11 cellular contexts compared by ENCODE assay signal in genomic region chr12:52244615-52244994, GRCh38. TPM values are rescaled to one million over a fixed set of nuclear protein-coding genes. Genes with fewer than 3 reads are reported as not detected.
DNase-seq lines count a peak whose midpoint lies in the region; ATAC-seq and TF ChIP-seq lines count a peak whose summit lies in the region.
"Had no signal": no experiment of that assay in that cellular context is flagged by ENCODE, and none has a peak within 500 bp of the region (broad histone marks: within the 10 kb centered on the region; RNA-seq: fewer than 3 reads in every experiment).

No MANE protein-coding gene starts in this region.

- intact Hi-C loops in cardiac septum (cut with DNase I) (no loop called here), heart right ventricle (cut with DNase I) (no loop called here), vagina (cut with DNase I) (no loop called here), aorta (cut with DNase I) (loop anchor here in 1 of 2 donors (2.0 kb wide), 1 partner anchor 36 kb away; no protein-coding TSS in a partner anchor)
- intact Hi-C loops in activated CD4-positive, alpha-beta memory T cell treated with anti-CD3 and anti-CD28 coated beads for 36 hours (cut with micrococcal nuclease) = loop anchor here (1.0 kb wide), 1 partner anchor 22 kb away; no protein-coding TSS in a partner anchor

- no peak for TF ChIP-seq POLR2A in vagina (IDR thresholded peaks at IDR 0.05)

- peaks cover 0 to 12% (median 6%) of the 10 kb centered on the region in 7 donors for H3K27me3 ChIP-seq in heart right ventricle
- H3K27me3 ChIP-seq in vagina = no peaks in the 10 kb centered on the region
- no peaks in the 10 kb centered on the region for H3K27me3 ChIP-seq in aorta (ENCODE audit: control insufficient read depth in 1 of 2, insufficient read depth in 2 of 2, low read length in 1 of 2)

- H3K4me3 ChIP-seq in heart right ventricle (no peak overlapping the region), vagina (no peak overlapping the region), aorta (ENCODE audit: low read length in 2 of 2) (no peak overlapping the region)

- no peaks in the 10 kb centered on the region for H3K36me3 ChIP-seq in heart right ventricle
- no peaks in the 10 kb centered on the region for H3K36me3 ChIP-seq in vagina
- no peaks in the 10 kb centered on the region for H3K36me3 ChIP-seq in aorta (ENCODE audit: control insufficient read depth in 1 of 2, insufficient read depth in 2 of 2, low read length in 1 of 2)

- H3K4me1 ChIP-seq in heart right ventricle (peaks cover 0 to 31% (median 21%) of the 10 kb centered on the region in 9 donors), vagina (peaks cover 33% of the 10 kb centered on the region), aorta (ENCODE audit: control insufficient read depth in 1 of 2, insufficient read depth in 2 of 2, low read length in 2 of 2) (no peaks in the 10 kb centered on the region)

- H3K27ac Mint-ChIP-seq in activated CD4-positive, alpha-beta memory T cell treated with anti-CD3 and anti-CD28 coated beads for 36 hours = peak overlapping the region; percentile 79

- peak overlapping the region in 2 of 10 donors; percentile 17 to 64 for H3K27ac ChIP-seq in heart right ventricle
- peak overlapping the region; percentile 72 for H3K27ac ChIP-seq in vagina
- H3K27ac ChIP-seq in aorta (ENCODE audit: low read depth in 1 of 2, low read length in 2 of 2) = peak overlapping the region in 1 of 2 donors; percentile 87

- POLR2A ChIA-PET in activated CD4-positive, alpha-beta memory T cell treated with anti-CD3 and anti-CD28 coated beads for 36 hours (lab: Charles Lee) = no interaction called here

- TF ChIP-seq CTCF in heart right ventricle (IDR thresholded peaks at IDR 0.05) (no peak), vagina (IDR thresholded peaks at IDR 0.05) (no peak)

- H3K9me3 ChIP-seq in heart right ventricle (no peaks in the 10 kb centered on the region), vagina (no peaks in the 10 kb centered on the region), aorta (ENCODE audit: control insufficient read depth, low read length) (no peaks in the 10 kb centered on the region)

- H3K9me3 Mint-ChIP-seq in activated CD4-positive, alpha-beta memory T cell treated with anti-CD3 and anti-CD28 coated beads for 36 hours = no peaks in the 10 kb centered on the region

- no peak for ATAC-seq in heart right ventricle
- ATAC-seq in aorta (ENCODE audit: low FRiP score) = no peak

- CTCF ChIA-PET in activated CD4-positive, alpha-beta memory T cell treated with anti-CD3 and anti-CD28 coated beads for 36 hours (lab: Charles Lee) = interaction anchor here (0.8 to 4.5 kb wide), 5 partner anchors 23 to 219 kb away, joined by 3 to 33 read pairs (median 10); no protein-coding TSS in a partner anchor

- 58 to 64% methylated on average over 3 of the region's 3 CpGs for WGBS in heart right ventricle, 2 donors
- WGBS in aorta, 2 donors = 84 to 85% methylated on average over 3 of the region's 3 CpGs

- DNase-seq in cardiac septum (ENCODE audit: low spot score) (peak; percentile 49), heart right ventricle (no peak), left kidney (ENCODE audit: low read depth, low spot score) (peak; percentile 36), vagina (ENCODE audit: extremely low spot score in 2 of 2) (no peak), aorta (no peak), NCI-H345 (lab: John Stamatoyannopoulos, UW) (no peak)
- no peak for DNase-seq in activated CD4-positive, alpha-beta memory T cell treated with anti-CD3 and anti-CD28 coated beads for 36 hours
- no peak for DNase-seq in stimulated activated CD4-positive, alpha-beta T cell treated with anti-CD3 and anti-CD28 coated beads, Interleukin-15, amount 100 ng/mL, for 24 hours
- DNase-seq: DND-41, hippocampal formation had no signal

- H3K27me3 Mint-ChIP-seq in activated CD4-positive, alpha-beta memory T cell treated with anti-CD3 and anti-CD28 coated beads for 36 hours = peaks cover 4% of the 10 kb centered on the region

- H3K36me3 Mint-ChIP-seq in activated CD4-positive, alpha-beta memory T cell treated with anti-CD3 and anti-CD28 coated beads for 36 hours = no peaks in the 10 kb centered on the region

- peak overlapping the region; percentile 48 for H3K4me3 Mint-ChIP-seq in activated CD4-positive, alpha-beta memory T cell treated with anti-CD3 and anti-CD28 coated beads for 36 hours

- H3K4me1 Mint-ChIP-seq in activated CD4-positive, alpha-beta memory T cell treated with anti-CD3 and anti-CD28 coated beads for 36 hours (ENCODE audit: low read depth) = peaks cover 29% of the 10 kb centered on the region

RNA-seq across cellular contexts. Expression of gene KRT7, which starts 11.6 kb away (rescaled TPM):
- 1.2 TPM for total RNA-seq in cardiac septum
- 10 to 100 TPM in 1 of 10 donors, 1 to 10 TPM in 4, under 1 TPM in 2, not detected in 3; 0.59 to 10.8 (median 2.3) TPM for total RNA-seq in heart right ventricle
- polyA plus RNA-seq in heart right ventricle = 1 to 10 TPM in 1 of 2 donors, under 1 TPM in 1; 0.88 to 1.4 TPM
- 1 to 10 TPM; 3.5 to 3.7 TPM for total RNA-seq in activated CD4-positive, alpha-beta memory T cell treated with anti-CD3 and anti-CD28 coated beads for 36 hours
- total RNA-seq in vagina = 7.6 TPM
- total RNA-seq in aorta = 10 to 100 TPM in 1 of 2 donors, 1 to 10 TPM in 1; 8.7 to 17.3 TPM
- polyA plus RNA-seq in aorta = 100 to 1,000 TPM in 1 of 2 donors, 10 to 100 TPM in 1; 82.6 to 110 TPM

RNA-seq across cellular contexts. Expression of gene KRT86, which starts 29.8 kb away (rescaled TPM):
- total RNA-seq in cardiac septum (not detected), heart right ventricle (under 1 TPM in 1 of 10 donors, not detected in 9; 0.19 TPM), vagina (not detected), aorta (under 1 TPM; 0.39 to 0.45 TPM)
- polyA plus RNA-seq in heart right ventricle (under 1 TPM in 1 of 2 donors, not detected in 1; 0.01 TPM), aorta (1 to 10 TPM; 2.1 to 3.2 TPM)
- under 1 TPM; 0.10 to 0.12 TPM for total RNA-seq in activated CD4-positive, alpha-beta memory T cell treated with anti-CD3 and anti-CD28 coated beads for 36 hours
- total RNA-seq: H1 had no signal

RNA-seq across cellular contexts. Expression of gene KRT81, which starts 46.7 kb away (rescaled TPM):
- not detected for total RNA-seq in cardiac septum
- not detected for total RNA-seq in heart right ventricle
- polyA plus RNA-seq in heart right ventricle = not detected
- not detected for total RNA-seq in activated CD4-positive, alpha-beta memory T cell treated with anti-CD3 and anti-CD28 coated beads for 36 hours
- not detected for total RNA-seq in vagina
- under 1 TPM in 1 of 2 donors, not detected in 1; 0.45 TPM for total RNA-seq in aorta
- polyA plus RNA-seq in aorta = 1 to 10 TPM in 1 of 2 donors, not detected in 1; 2.9 TPM
- total RNA-seq: H1 had no signal
- polyA plus RNA-seq: H1 had no signal

RNA-seq across cellular contexts. Expression of gene KRT80, which starts 52.8 kb away (rescaled TPM):
- total RNA-seq in cardiac septum = 1.2 TPM
- under 1 TPM in 9 of 10 donors, not detected in 1; 0.07 to 0.79 (median 0.16) TPM for total RNA-seq in heart right ventricle
- under 1 TPM; 0.07 to 0.32 TPM for polyA plus RNA-seq in heart right ventricle
- not detected for total RNA-seq in activated CD4-positive, alpha-beta memory T cell treated with anti-CD3 and anti-CD28 coated beads for 36 hours
- 7.9 TPM for total RNA-seq in vagina
- under 1 TPM; 0.12 to 0.71 TPM for total RNA-seq in aorta
- under 1 TPM in 1 of 2 donors, not detected in 1; 0.20 TPM for polyA plus RNA-seq in aorta
- total RNA-seq: H1 had no signal

Comparison
In these comparisons a context has a peak if more than half of its experiments do, and no peak if none do; other contexts are left out.
1. DNase-seq: peak in cardiac septum (single experiment) and left kidney (single experiment); none in heart right ventricle (0 of 2), activated CD4-positive, alpha-beta memory T cell treated with anti-CD3 and anti-CD28 coated beads for 36 hours (single experiment), vagina (0 of 2), aorta (0 of 2), NCI-H345 (single experiment) and stimulated activated CD4-positive, alpha-beta T cell treated with anti-CD3 and anti-CD28 coated beads, Interleukin-15, amount 100 ng/mL, for 24 hours (single experiment).